ENCODE assay signal across 8 cellular contexts in the genomic region with DNA sequence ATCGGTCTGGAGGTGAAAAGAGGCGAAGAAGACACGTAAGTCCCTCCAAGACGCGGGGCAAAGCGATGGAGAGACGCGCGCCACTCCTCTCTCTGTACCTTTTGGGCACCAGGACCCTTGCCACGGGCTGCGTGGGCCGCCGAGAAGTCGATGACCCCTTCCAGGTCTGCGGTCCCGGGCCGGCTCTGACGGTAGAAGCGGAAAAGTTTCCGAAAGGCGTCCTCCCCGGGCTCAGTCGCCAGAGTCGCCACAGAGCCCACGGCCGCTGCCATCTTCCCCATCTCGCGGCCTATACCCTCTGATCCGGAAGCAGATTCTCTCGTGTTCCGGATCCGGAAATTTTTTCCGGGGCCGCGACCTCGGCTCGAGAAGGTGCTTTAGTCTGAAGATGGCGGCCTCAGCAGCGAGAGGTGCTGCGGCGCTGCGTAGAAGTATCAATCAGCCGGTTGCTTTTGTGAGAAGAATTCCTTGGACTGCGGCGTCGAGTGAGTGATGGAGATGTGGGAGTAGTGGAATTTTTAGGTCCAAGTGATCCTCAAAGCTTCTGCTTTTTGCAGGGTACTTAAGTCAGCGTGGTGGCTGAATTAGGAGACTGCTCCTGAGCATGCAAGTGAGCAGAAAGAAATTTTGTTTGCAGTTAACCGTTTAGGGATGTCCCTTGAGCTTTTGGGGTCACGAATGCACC. TPM values are rescaled to one million over a fixed set of nuclear protein-coding genes. Genes with fewer than 3 reads are reported as not detected.
DNase-seq lines count a peak whose midpoint lies in the region; ATAC-seq and TF ChIP-seq lines count a peak whose summit lies in the region.

A gene with protein sequence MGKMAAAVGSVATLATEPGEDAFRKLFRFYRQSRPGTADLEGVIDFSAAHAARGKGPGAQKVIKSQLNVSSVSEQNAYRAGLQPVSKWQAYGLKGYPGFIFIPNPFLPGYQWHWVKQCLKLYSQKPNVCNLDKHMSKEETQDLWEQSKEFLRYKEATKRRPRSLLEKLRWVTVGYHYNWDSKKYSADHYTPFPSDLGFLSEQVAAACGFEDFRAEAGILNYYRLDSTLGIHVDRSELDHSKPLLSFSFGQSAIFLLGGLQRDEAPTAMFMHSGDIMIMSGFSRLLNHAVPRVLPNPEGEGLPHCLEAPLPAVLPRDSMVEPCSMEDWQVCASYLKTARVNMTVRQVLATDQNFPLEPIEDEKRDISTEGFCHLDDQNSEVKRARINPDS (minus strand): TSS at position 300 of the 685 bp plus-strand sequence. CDS start 19 bp downstream, at position 281.
A gene (plus strand): TSS at position 380 of the 685 bp plus-strand sequence. CDS start 9 bp downstream, at position 389.

- H3K9ac ChIP-seq in SK-N-MC (ENCODE audit: insufficient read length): peak within 1 kb of the TSS; percentile 83

- H3K27ac ChIP-seq in SK-N-MC (peak within 1 kb of the TSS; percentile 26; the same call in 1 of the 2 replicates), temporal lobe (ENCODE audit: low read depth, low read length) (peak within 1 kb of the TSS; percentile 40)

- H3K4me1 Mint-ChIP-seq in HFFc6 (ENCODE audit: low read depth): peaks cover 29% of the 10 kb centered on the region
- peaks cover 44% of the 10 kb centered on the region for H3K4me1 Mint-ChIP-seq in activated naive CD4-positive, alpha-beta T cell treated with anti-CD3 and anti-CD28 coated beads, Interleukin-2, amount 10 ng/mL, durations not matched to agents 7 days and 5 days

- ATAC-seq in omental fat pad (ENCODE audit: low FRiP score): peak; percentile 93

- H3K27ac Mint-ChIP-seq in HFFc6: peak within 1 kb of the TSS; percentile 82
- H3K27ac Mint-ChIP-seq in activated naive CD4-positive, alpha-beta T cell treated with anti-CD3 and anti-CD28 coated beads, Interleukin-2, amount 10 ng/mL, durations not matched to agents 7 days and 5 days: peak within 1 kb of the TSS; percentile 87

- no peaks in the 10 kb centered on the region for H3K9me3 ChIP-seq in SK-N-MC (ENCODE audit: low read depth, low read length)

- H3K4me3 Mint-ChIP-seq in HFFc6: peak within 1 kb of the TSS; percentile 92
- peak within 1 kb of the TSS; percentile 87 for H3K4me3 Mint-ChIP-seq in activated naive CD4-positive, alpha-beta T cell treated with anti-CD3 and anti-CD28 coated beads, Interleukin-2, amount 10 ng/mL, durations not matched to agents 7 days and 5 days

- CTCF ChIA-PET in activated naive CD4-positive, alpha-beta T cell treated with anti-CD3 and anti-CD28 coated beads, Interleukin-2, amount 10 ng/mL, durations not matched to agents 7 days and 5 days (lab: Charles Lee): interaction anchor here (1.0 to 1.4 kb wide), 4 partner anchors 245 to 392 kb away, joined by 3 to 4 read pairs (median 3); no protein-coding TSS in a partner anchor

- H3K4me3 ChIP-seq in GM06990 (replicated peaks; ENCODE audit: low read depth, low read length): peak within 1 kb of the TSS; percentile 71
- peak within 1 kb of the TSS; percentile 91 for H3K4me3 ChIP-seq in SK-N-MC

- H3K36me3 Mint-ChIP-seq in HFFc6 (ENCODE audit: low read depth): peaks cover 17% of the 10 kb centered on the region
- H3K36me3 Mint-ChIP-seq in activated naive CD4-positive, alpha-beta T cell treated with anti-CD3 and anti-CD28 coated beads, Interleukin-2, amount 10 ng/mL, durations not matched to agents 7 days and 5 days: peaks cover 32% of the 10 kb centered on the region

- no peaks in the 10 kb centered on the region for H3K9me3 Mint-ChIP-seq in HFFc6
- H3K9me3 Mint-ChIP-seq in activated naive CD4-positive, alpha-beta T cell treated with anti-CD3 and anti-CD28 coated beads, Interleukin-2, amount 10 ng/mL, durations not matched to agents 7 days and 5 days: no peaks in the 10 kb centered on the region

- DNase-seq in GM06990 (ENCODE audit: extremely low read depth, insufficient read length) (peak; percentile 78), HFFc6 (peak; percentile 77), NAMALWA (ENCODE audit: low spot score) (peak; percentile 94), SK-N-MC (ENCODE audit: low read depth, low spot score) (peak; percentile 6), glomerular endothelial cell (ENCODE audit: extremely low read depth, low read depth, low spot score) (peak; percentile 18), omental fat pad (ENCODE audit: low spot score) (peak; percentile 81)
- peak; percentile 92 for DNase-seq in activated naive CD4-positive, alpha-beta T cell treated with anti-CD3 and anti-CD28 coated beads, Interleukin-2, amount 10 ng/mL, durations not matched to agents 7 days and 5 days

- no peaks in the 10 kb centered on the region for H3K27me3 Mint-ChIP-seq in HFFc6 (ENCODE audit: insufficient read depth)
- H3K27me3 Mint-ChIP-seq in activated naive CD4-positive, alpha-beta T cell treated with anti-CD3 and anti-CD28 coated beads, Interleukin-2, amount 10 ng/mL, durations not matched to agents 7 days and 5 days: no peaks in the 10 kb centered on the region

- H3K27me3 ChIP-seq in GM06990 (replicated peaks; ENCODE audit: control insufficient read depth, insufficient read depth, low read length): no peaks in the 10 kb centered on the region

- TF ChIP-seq CTCF in GM06990 (IDR thresholded peaks at IDR 0.05; ENCODE audit: insufficient read depth, low read length, poor library complexity, severe bottlenecking) (no peak), HFFc6 (IDR thresholded peaks at IDR 0.05) (no peak), omental fat pad (IDR thresholded peaks at IDR 0.05) (no peak)

- H3K36me3 ChIP-seq in GM06990 (ENCODE audit: control insufficient read depth, insufficient read depth, low read length) (peaks cover 4% of the 10 kb centered on the region), SK-N-MC (ENCODE audit: insufficient read depth, low read length) (peaks cover 40% of the 10 kb centered on the region)

RNA-seq across cellular contexts. Expression of the first gene that starts in this region (rescaled TPM):
- total RNA-seq in HFFc6 (2021; fragmentation: NEBNext Ultra II Directional; extraction: Animal tissue kit (Norgen Biotek cat#: 25700)): 10 to 100 TPM; 10.1 to 13.9 (median 10.7) TPM
- 11.9 and 13.3 TPM in 2 replicates for total RNA-seq in glomerular endothelial cell
- 10 to 100 TPM in 3 of 4 donors, 1 to 10 TPM in 1; 6.9 to 13.6 (median 10.6) TPM for total RNA-seq in omental fat pad
- 8.9 TPM for total RNA-seq in temporal lobe

RNA-seq across cellular contexts. Expression of the second gene that starts in this region (rescaled TPM):
- total RNA-seq in HFFc6 (2021; fragmentation: NEBNext Ultra II Directional; extraction: Animal tissue kit (Norgen Biotek cat#: 25700)): 100 to 1,000 TPM; 152 to 209 (median 182) TPM
- 171 and 203 TPM in 2 replicates for total RNA-seq in glomerular endothelial cell
- total RNA-seq in omental fat pad: 100 to 1,000 TPM; 117 to 155 (median 140) TPM
- 44.3 TPM for total RNA-seq in temporal lobe

Comparison
In these comparisons a context has a peak if more than half of its experiments do, and no peak if none do; other contexts are left out.
1. Peak in every context shown above with its lines: DNase-seq, ATAC-seq, H3K4me3 ChIP-seq and H3K27ac ChIP-seq.
2. DNase-seq: peak in every context shown above with its lines; median percentile 94 in NAMALWA; 92 in activated naive CD4-positive, alpha-beta T cell treated with anti-CD3 and anti-CD28 coated beads, Interleukin-2, amount 10 ng/mL, durations not matched to agents 7 days and 5 days; 81 in omental fat pad; 78 in GM06990; 77 in HFFc6; 18 in glomerular endothelial cell; 6 in SK-N-MC.